Comparison of ENCODE assay signal across 18 cellular contexts in the genomic region with DNA sequence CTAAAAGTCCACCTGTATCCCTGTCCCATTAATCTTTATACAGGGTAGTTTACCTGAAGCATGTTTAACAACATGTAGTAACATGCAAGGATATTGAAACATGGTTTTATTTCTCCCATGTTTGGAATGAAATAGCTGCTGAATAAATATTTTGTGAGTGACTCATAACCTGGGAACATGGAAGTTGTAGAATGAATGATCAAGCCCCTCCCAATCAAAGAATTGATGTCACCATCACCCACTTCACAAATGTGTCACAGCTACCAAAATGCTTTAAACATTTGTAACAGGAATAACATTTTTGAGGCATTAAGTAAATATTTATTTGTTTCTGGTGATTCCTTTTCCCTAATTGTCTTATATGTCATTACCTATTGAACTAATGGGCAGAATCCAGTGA. TPM values are rescaled to one million over a fixed set of nuclear protein-coding genes. Genes with fewer than 3 reads are reported as not detected.
DNase-seq lines count a peak whose midpoint lies in the region; ATAC-seq and TF ChIP-seq lines count a peak whose summit lies in the region.
"Had no signal": no experiment of that assay in that cellular context is flagged by ENCODE, and none has a peak within 500 bp of the region (broad histone marks: within the 10 kb centered on the region; RNA-seq: fewer than 3 reads in every experiment).

No MANE protein-coding gene starts in this region.

- H3K9me3 Mint-ChIP-seq in CD4-positive, CD25-positive, alpha-beta regulatory T cell = peaks cover 0 to 4% (median 2%) of the 10 kb centered on the region in 7 donors
- H3K9me3 Mint-ChIP-seq: activated B cell treated with CpG ODN at 0.5 μM for 24 hours, H9 had no signal

- no peaks in the 10 kb centered on the region for H3K36me3 ChIP-seq in CD4-positive, CD25-positive, alpha-beta regulatory T cell (ENCODE audit: control insufficient read depth, insufficient read depth, low read length)
- H3K36me3 ChIP-seq in brain microvascular endothelial cell (replicated peaks) = no peaks in the 10 kb centered on the region
- H3K36me3 ChIP-seq: gastroesophageal sphincter had no signal

- H3K4me3 Mint-ChIP-seq in CD4-positive, CD25-positive, alpha-beta regulatory T cell = no peak overlapping the region
- H3K4me3 Mint-ChIP-seq: activated B cell treated with CpG ODN at 0.5 μM for 24 hours; activated T-cell treated with anti-CD3 and anti-CD28 coated beads, Interleukin-2, amount 50 U/mL, for 4 hours; H9 had no signal

- no peak overlapping the region for H3K4me3 ChIP-seq in CD4-positive, CD25-positive, alpha-beta regulatory T cell (ENCODE audit: low read depth, low read length)
- H3K4me3 ChIP-seq in brain microvascular endothelial cell (ENCODE audit: low read depth, low read length) = no peak overlapping the region
- H3K4me3 ChIP-seq: gastroesophageal sphincter had no signal

- H3K36me3 Mint-ChIP-seq in CD4-positive, CD25-positive, alpha-beta regulatory T cell = no peaks in the 10 kb centered on the region

- no peak for DNase-seq in CD4-positive, CD25-positive, alpha-beta regulatory T cell
- DNase-seq in HT1080 (ENCODE audit: low read depth) = peak; percentile 82
- peak; percentile 61 for DNase-seq in brain microvascular endothelial cell
- DNase-seq in kidney glomerular epithelial cell (lab: John Stamatoyannopoulos, UW) = peak; percentile 74
- DNase-seq in stimulated activated CD8-positive, alpha-beta memory T cell treated with anti-CD3 and anti-CD28 coated beads, Interleukin-4, amount 100 ng/mL, for 48 hours = no peak
- no peak for DNase-seq in NCI-H1694 (lab: John Stamatoyannopoulos, UW)
- DNase-seq: activated B cell treated with CpG ODN at 0.5 μM for 24 hours; activated T-cell treated with anti-CD3 and anti-CD28 coated beads, Interleukin-2, amount 50 U/mL, for 4 hours; Calu3; central memory CD4-positive, alpha-beta T cell; H9; left ventricle myocardium superior; nucleus accumbens; stimulated activated naive CD8-positive, alpha-beta T cell treated with anti-CD3 and anti-CD28 coated beads, Interleukin-15, Interleukin-2, amounts not matched to agents 100 U/mL and 50 U/mL, for 24 hours had no signal

- H3K27ac Mint-ChIP-seq in CD4-positive, CD25-positive, alpha-beta regulatory T cell = peak overlapping the region in 2 of 3 donors; percentile 26 to 89
- H3K27ac Mint-ChIP-seq: activated B cell treated with CpG ODN at 0.5 μM for 24 hours, H9 had no signal

- no peak overlapping the region for H3K27ac ChIP-seq in CD4-positive, CD25-positive, alpha-beta regulatory T cell (ENCODE audit: insufficient read depth, low read length, poor library complexity, severe bottlenecking)
- peak overlapping the region; percentile 43 for H3K27ac ChIP-seq in brain microvascular endothelial cell
- H3K27ac ChIP-seq: gastroesophageal sphincter, KMS-11 had no signal

- no peaks in the 10 kb centered on the region for H3K27me3 Mint-ChIP-seq in CD4-positive, CD25-positive, alpha-beta regulatory T cell
- H3K27me3 Mint-ChIP-seq: activated B cell treated with CpG ODN at 0.5 μM for 24 hours had no signal

- peaks cover 33% of the 10 kb centered on the region for H3K4me1 ChIP-seq in CD4-positive, CD25-positive, alpha-beta regulatory T cell (ENCODE audit: control insufficient read depth, insufficient read depth, low read length, poor library complexity, severe bottlenecking)

- H3K9me3 ChIP-seq in CD4-positive, CD25-positive, alpha-beta regulatory T cell (ENCODE audit: control insufficient read depth in 2 of 2, low read length in 2 of 2) = no peaks in the 10 kb centered on the region
- H3K9me3 ChIP-seq: gastroesophageal sphincter had no signal

- H3K27me3 ChIP-seq in CD4-positive, CD25-positive, alpha-beta regulatory T cell (ENCODE audit: control insufficient read depth, insufficient read depth, low read length) = no peaks in the 10 kb centered on the region
- no peaks in the 10 kb centered on the region for H3K27me3 ChIP-seq in brain microvascular endothelial cell (replicated peaks)
- H3K27me3 ChIP-seq: gastroesophageal sphincter had no signal

- TF ChIP-seq CTCF in brain microvascular endothelial cell (IDR thresholded peaks at IDR 0.05; ENCODE audit: low read depth, low read length, missing control alignments) = no peak

- H3K4me1 Mint-ChIP-seq in CD4-positive, CD25-positive, alpha-beta regulatory T cell = peaks cover 39 to 63% (median 52%) of the 10 kb centered on the region in 4 donors

- in situ Hi-C loops in brain microvascular endothelial cell (cut with HindIII; ENCODE audit: low pct_ligation_motif_present, low sequenced_read_pairs) = no loop called here

- ATAC-seq in CD4-positive, CD25-positive, alpha-beta regulatory T cell (ENCODE audit: low read depth in 2 of 2) = no peak
- no peak for ATAC-seq in HG03045 (IDR thresholded peaks at IDR 0.05; ENCODE audit: unreplicated experiment)
- ATAC-seq in GM18907 (IDR thresholded peaks at IDR 0.05; ENCODE audit: unreplicated experiment) = no peak
- ATAC-seq: activated T-cell treated with anti-CD3 and anti-CD28 coated beads, Interleukin-2, amount 50 U/mL, for 4 hours; gastroesophageal sphincter; left ventricle myocardium superior; stimulated activated naive CD8-positive, alpha-beta T cell treated with anti-CD3 and anti-CD28 coated beads, Interleukin-15, Interleukin-2, amounts not matched to agents 100 U/mL and 50 U/mL, for 24 hours had no signal

RNA-seq across cellular contexts. Expression of a gene that starts 58.9 kb away (rescaled TPM):
- total RNA-seq in CD4-positive, CD25-positive, alpha-beta regulatory T cell = 3,783 TPM
- polyA plus RNA-seq in CD4-positive, CD25-positive, alpha-beta regulatory T cell = 100 to 1,000 TPM in 2 of 4 donors, 10 to 100 TPM in 2; 70.5 to 103 (median 86.4) TPM
- 2.0 and 2.2 TPM in 2 replicates for total RNA-seq in HT1080 (2014; rRNA removed; shearing (Covaris generic))
- polyA plus RNA-seq in HT1080 (2015; cell fraction: cytosol; rRNA removed) = 3.7 and 4.3 TPM in 2 replicates
- 21.2 and 21.3 TPM in 2 replicates for polyA plus RNA-seq in HT1080 (2015; cell fraction: nucleus; rRNA removed)

Comparison
In these comparisons a context has a peak if more than half of its experiments do, and no peak if none do; other contexts are left out.
1. DNase-seq: peak in HT1080 (single experiment), brain microvascular endothelial cell (single experiment) and kidney glomerular epithelial cell (single experiment); none in CD4-positive, CD25-positive, alpha-beta regulatory T cell (0 of 3), stimulated activated CD8-positive, alpha-beta memory T cell treated with anti-CD3 and anti-CD28 coated beads, Interleukin-4, amount 100 ng/mL, for 48 hours (single experiment) and NCI-H1694 (single experiment).
2. RNA of a gene that starts 58.9 kb away (total RNA-seq): 3,783 TPM in CD4-positive, CD25-positive, alpha-beta regulatory T cell (single experiment); 2.0 to 2.2 TPM in HT1080; every median in the first group is over 1,000 times any median in the second.